ENCODE assay signal across 33 cellular contexts in the genomic region with DNA sequence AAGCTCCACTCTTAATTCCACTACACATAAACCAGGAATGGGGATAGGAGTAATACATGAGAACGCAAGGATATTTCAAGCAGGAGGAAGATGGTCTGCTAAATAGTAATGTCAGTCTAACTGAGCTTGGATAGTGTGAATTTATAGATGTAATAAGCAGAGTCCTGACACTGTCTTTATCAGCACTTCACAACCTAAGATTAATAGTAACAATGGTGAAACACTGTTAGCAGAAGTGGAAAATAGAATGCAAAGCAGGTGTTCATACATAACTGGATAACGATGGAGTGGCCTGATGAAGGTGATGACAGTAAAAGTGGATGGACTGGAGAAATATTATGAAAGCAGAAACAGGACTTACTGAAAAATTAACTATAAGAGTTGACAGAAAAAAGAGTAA.
"Had no signal": no experiment of that assay in that cellular context is flagged by ENCODE, and none has a peak within 500 bp of the region (broad histone marks: within the 10 kb centered on the region; RNA-seq: fewer than 3 reads in every experiment).

No MANE protein-coding gene starts in this region.

- ATAC-seq: activated CD4-positive, CD25-positive, alpha-beta regulatory T cell treated with anti-CD3 and anti-CD28 coated beads, Interleukin-2, amount 50 U/mL, for 24 hours; activated CD8-positive, alpha-beta T cell treated with anti-CD3 and anti-CD28 coated beads for 36 hours; activated naive CD8-positive, alpha-beta T cell treated with anti-CD3 and anti-CD28 coated beads, Interleukin-2, amount 50 U/mL, for 24 hours; body of pancreas; effector memory CD8-positive, alpha-beta T cell; gastroesophageal sphincter; T-helper 17 cell had no signal

- H3K4me1 ChIP-seq: adrenal gland had no signal

- H3K4me3 Mint-ChIP-seq: activated B cell treated with CpG ODN at 0.5 μM for 24 hours; activated CD8-positive, alpha-beta T cell treated with anti-CD3 and anti-CD28 coated beads for 36 hours; activated naive CD4-positive, alpha-beta T cell treated with anti-CD3 and anti-CD28 coated beads for 36 hours; activated naive CD4-positive, alpha-beta T cell treated with anti-CD3 and anti-CD28 coated beads, Interleukin-2, amount 50 U/mL, for 24 hours; activated naive CD8-positive, alpha-beta T cell treated with anti-CD3 and anti-CD28 coated beads for 36 hours; activated naive CD8-positive, alpha-beta T cell treated with anti-CD3 and anti-CD28 coated beads, Interleukin-2, amount 50 U/mL, for 24 hours; activated T-helper 1 cell treated with anti-CD3 and anti-CD28 coated beads, Interleukin-12 subunit alpha, Interleukin-12 subunit beta, Interleukin-2, Interleukin-4 antibody, amounts not matched to agents 30 ng/mL and 10 ng/mL and 1 ng/mL, durations not matched to agents 14 hours and 24 hours and 36 hours; effector memory CD8-positive, alpha-beta T cell; T-helper 17 cell; T-helper 2 cell treated with Interferon-gamma antibody and Interleukin-4, amounts not matched to agents 5 μg/mL and 100 μg/mL, for 36 hours had no signal

- H3K4me1 Mint-ChIP-seq: activated naive CD8-positive, alpha-beta T cell treated with anti-CD3 and anti-CD28 coated beads for 36 hours; activated naive CD8-positive, alpha-beta T cell treated with anti-CD3 and anti-CD28 coated beads, Interleukin-2, amount 50 U/mL, for 24 hours; T-helper 17 cell had no signal

- H3K27me3 Mint-ChIP-seq: activated B cell treated with CpG ODN at 0.5 μM for 24 hours; activated CD8-positive, alpha-beta T cell treated with anti-CD3 and anti-CD28 coated beads for 36 hours; activated naive CD4-positive, alpha-beta T cell treated with anti-CD3 and anti-CD28 coated beads, Interleukin-2, amount 50 U/mL, for 24 hours; activated naive CD8-positive, alpha-beta T cell treated with anti-CD3 and anti-CD28 coated beads for 36 hours; activated naive CD8-positive, alpha-beta T cell treated with anti-CD3 and anti-CD28 coated beads, Interleukin-2, amount 50 U/mL, for 24 hours; effector memory CD8-positive, alpha-beta T cell; T-helper 17 cell had no signal

- H3K27me3 ChIP-seq: adrenal gland, body of pancreas, esophagus muscularis mucosa, gastroesophageal sphincter had no signal

- H3K27ac Mint-ChIP-seq: activated B cell treated with CpG ODN at 0.5 μM for 24 hours; activated CD8-positive, alpha-beta T cell treated with anti-CD3 and anti-CD28 coated beads for 36 hours; activated naive CD4-positive, alpha-beta T cell treated with anti-CD3 and anti-CD28 coated beads for 36 hours; activated naive CD4-positive, alpha-beta T cell treated with anti-CD3 and anti-CD28 coated beads, Interleukin-2, amount 50 U/mL, for 24 hours; activated naive CD8-positive, alpha-beta T cell treated with anti-CD3 and anti-CD28 coated beads for 36 hours; activated naive CD8-positive, alpha-beta T cell treated with anti-CD3 and anti-CD28 coated beads, Interleukin-2, amount 50 U/mL, for 24 hours; activated T-helper 1 cell treated with anti-CD3 and anti-CD28 coated beads, Interleukin-12 subunit alpha, Interleukin-12 subunit beta, Interleukin-2, Interleukin-4 antibody, amounts not matched to agents 30 ng/mL and 10 ng/mL and 1 ng/mL, durations not matched to agents 14 hours and 24 hours and 36 hours; activated T-helper 2 cell treated with anti-CD3 and anti-CD28 coated beads, Interferon-gamma antibody, Interleukin-2, Interleukin-4, amounts not matched to agents 10 μg/mL and 5 μg/mL and 100 μg/mL, durations not matched to agents 14 hours and 24 hours and 36 hours; effector memory CD8-positive, alpha-beta T cell; T-helper 17 cell; T-helper 2 cell treated with Interferon-gamma antibody and Interleukin-4, amounts not matched to agents 5 μg/mL and 100 μg/mL, for 36 hours had no signal

- H3K27ac ChIP-seq: adrenal gland, body of pancreas, esophagus muscularis mucosa, gastroesophageal sphincter, WERI-Rb-1 had no signal

- DNase-seq: activated B cell treated with CpG ODN at 0.5 μM for 24 hours; activated CD4-positive, alpha-beta T cell treated with anti-CD3 and anti-CD28 coated beads for 48 hours; activated CD4-positive, alpha-beta T cell treated with anti-CD3 and anti-CD28 coated beads, Interleukin-2, amount 50 U/mL, for 1 hour; activated CD4-positive, alpha-beta T cell treated with anti-CD3 and anti-CD28 coated beads, Interleukin-2, amount 50 U/mL, for 48 hours; activated CD8-positive, alpha-beta memory T cell treated with anti-CD3 and anti-CD28 coated beads for 24 hours; activated CD8-positive, alpha-beta T cell treated with anti-CD3 and anti-CD28 coated beads for 36 hours; activated effector memory CD4-positive, alpha-beta T cell treated with anti-CD3 and anti-CD28 coated beads, Interleukin-2, amount 50 U/mL, for 16 hours; activated naive CD4-positive, alpha-beta T cell treated with anti-CD3 and anti-CD28 coated beads for 36 hours; activated naive CD8-positive, alpha-beta T cell treated with anti-CD3 and anti-CD28 coated beads for 36 hours; activated naive CD8-positive, alpha-beta T cell treated with anti-CD3 and anti-CD28 coated beads, Interleukin-2, amount 50 U/mL, for 24 hours; activated T-cell treated with anti-CD3 and anti-CD28 coated beads, Interleukin-2, amount 50 U/mL, for 48 hours; adrenal gland; amygdala; aorta; body of pancreas; central memory CD4-positive, alpha-beta T cell; cortex of kidney; dermis blood vessel endothelial cell; effector CD4-positive, alpha-beta T cell; effector memory CD8-positive, alpha-beta T cell; foreskin melanocyte; T-helper 1 cell; T-helper 17 cell; T1000; WERI-Rb-1 had no signal

- H3K36me3 ChIP-seq: adrenal gland, esophagus muscularis mucosa, gastroesophageal sphincter had no signal

- H3K4me3 ChIP-seq: adrenal gland, body of pancreas, esophagus muscularis mucosa, gastroesophageal sphincter had no signal

- H3K9me3 Mint-ChIP-seq: T-helper 2 cell treated with Interferon-gamma antibody and Interleukin-4, amounts not matched to agents 5 μg/mL and 100 μg/mL, for 36 hours had no signal

- FAIRE-seq: colon had no signal

- H3K9me3 ChIP-seq: adrenal gland, body of pancreas, esophagus muscularis mucosa, gastroesophageal sphincter had no signal
